ENCODE assay signal across 15 cellular contexts in genomic region chr3:184659797-184660301, GRCh38. TPM values are rescaled to one million over a fixed set of nuclear protein-coding genes. Genes with fewer than 3 reads are reported as not detected.
DNase-seq lines count a peak whose midpoint lies in the region; ATAC-seq and TF ChIP-seq lines count a peak whose summit lies in the region.
"Had no signal": no experiment of that assay in that cellular context is flagged by ENCODE, and none has a peak within 500 bp of the region (broad histone marks: within the 10 kb centered on the region; RNA-seq: fewer than 3 reads in every experiment).

No MANE protein-coding gene starts in this region.

- H3K79me2 ChIP-seq in GM23338 (replicated peaks; ENCODE audit: insufficient read depth) (no peaks in the 10 kb centered on the region), osteoblast (ENCODE audit: insufficient read depth, low read length) (no peaks in the 10 kb centered on the region)

- peak overlapping the region; percentile 84 for H2AFZ ChIP-seq in GM23338
- no peak overlapping the region for H2AFZ ChIP-seq in osteoblast (ENCODE audit: low read length)

- no peaks in the 10 kb centered on the region for H3K36me3 Mint-ChIP-seq in GM23338 (ENCODE audit: low read depth)
- H3K36me3 Mint-ChIP-seq: CD4-positive, CD25-positive, alpha-beta regulatory T cell had no signal

- in situ Hi-C loops in KBM-7 (cut with MboI; ENCODE audit: low pct_unique_long_range_greater_than_20kb, low sequenced_read_pairs), result no loop called here

- H3K4me1 ChIP-seq in GM23338 (ENCODE audit: insufficient read depth) (peaks cover 31% of the 10 kb centered on the region), osteoblast (ENCODE audit: insufficient read depth, low read length) (peaks cover 2% of the 10 kb centered on the region)

- intact Hi-C loops in posterior vena cava (cut with DNase I), result no loop called here

- no peak overlapping the region for H3K4me3 Mint-ChIP-seq in GM23338
- H3K4me3 Mint-ChIP-seq: activated naive CD4-positive, alpha-beta T cell treated with anti-CD3 and anti-CD28 coated beads for 36 hours; CD4-positive, CD25-positive, alpha-beta regulatory T cell; central memory CD8-positive, alpha-beta T cell had no signal

- H3K27ac Mint-ChIP-seq in GM23338, result peak overlapping the region; percentile 54; the same call in 1 of the 2 replicates
- H3K27ac Mint-ChIP-seq: activated naive CD4-positive, alpha-beta T cell treated with anti-CD3 and anti-CD28 coated beads for 36 hours; CD4-positive, CD25-positive, alpha-beta regulatory T cell had no signal

- DNase-seq in GM23338 (ENCODE audit: low spot score) (peak; percentile 31), NCI-H510A (lab: John Stamatoyannopoulos, UW) (peak; percentile 74), choroid plexus epithelial cell (ENCODE audit: low read depth) (peak; percentile 13), osteoblast (ENCODE audit: insufficient read length, low spot score, missing footprints) (peak; percentile 76), KBM-7 (no peak), posterior vena cava (ENCODE audit: low spot score) (no peak), medulla oblongata (ENCODE audit: extremely low spot score) (no peak)
- DNase-seq: activated naive CD4-positive, alpha-beta T cell treated with anti-CD3 and anti-CD28 coated beads for 36 hours; CD4-positive, CD25-positive, alpha-beta regulatory T cell; erythroblast; Karpas-422; NCI-H2081 treated with DMSO at 0.1 percent for 48 hours had no signal

- H3K4me2 ChIP-seq in GM23338 (peak overlapping the region; percentile 62; the same call in 1 of the 2 replicates), osteoblast (ENCODE audit: insufficient read depth, low read length) (no peak overlapping the region)

- no peaks in the 10 kb centered on the region for H3K9me3 Mint-ChIP-seq in GM23338
- H3K9me3 Mint-ChIP-seq: activated naive CD4-positive, alpha-beta T cell treated with anti-CD3 and anti-CD28 coated beads for 36 hours; central memory CD8-positive, alpha-beta T cell had no signal

- H3F3A ChIP-seq in GM23338 (replicated peaks; ENCODE audit: low read depth), result no peaks in the 10 kb centered on the region

- no peaks in the 10 kb centered on the region for H3K9me3 ChIP-seq in osteoblast (ENCODE audit: low read depth, low read length)
- H3K9me3 ChIP-seq: thoracic aorta had no signal

- TF ChIP-seq CTCF in GM23338 (conservative IDR thresholded peaks at IDR 0.05; ENCODE audit: low read depth in 2 of 2), result 0 out of 4 replicates have a peak, but pooled peaks of 1 of the 2 experiments have one; percentile 6
- TF ChIP-seq CTCF in choroid plexus epithelial cell (conservative IDR thresholded peaks at IDR 0.05; ENCODE audit: low read depth, low read length), result no peak
- no peak for TF ChIP-seq CTCF in osteoblast (IDR thresholded peaks at IDR 0.05; ENCODE audit: extremely low read depth, low read depth, low read length)

- H3K9me2 ChIP-seq in GM23338 (ENCODE audit: insufficient read depth), result no peaks in the 10 kb centered on the region

- H3K27ac ChIP-seq in GM23338 (ENCODE audit: low read depth), result no peak overlapping the region
- H3K27ac ChIP-seq in osteoblast (ENCODE audit: low read depth, low read length), result no peak overlapping the region
- H3K27ac ChIP-seq: thoracic aorta had no signal

- H3K27me3 Mint-ChIP-seq in GM23338 (ENCODE audit: insufficient read depth, low read depth, poor library complexity), result peaks cover 24% of the 10 kb centered on the region

- ATAC-seq in GM23338, result peak; percentile 45
- no peak for ATAC-seq in GM19328 (IDR thresholded peaks at IDR 0.05; ENCODE audit: unreplicated experiment)

- H4K20me1 ChIP-seq in GM23338 (replicated peaks; ENCODE audit: insufficient read depth) (no peaks in the 10 kb centered on the region), osteoblast (ENCODE audit: insufficient read depth, low read length) (no peaks in the 10 kb centered on the region)

- H3K4me1 Mint-ChIP-seq in GM23338, result peaks cover 56% of the 10 kb centered on the region

- H3K36me3 ChIP-seq in GM23338 (ENCODE audit: insufficient read depth) (no peaks in the 10 kb centered on the region), osteoblast (ENCODE audit: insufficient read depth, low read length) (no peaks in the 10 kb centered on the region)
- H3K36me3 ChIP-seq: thoracic aorta had no signal

- H3K27me3 ChIP-seq in GM23338 (ENCODE audit: insufficient read depth) (no peaks in the 10 kb centered on the region), osteoblast (ENCODE audit: insufficient read depth, low read length) (no peaks in the 10 kb centered on the region)

- H3K4me3 ChIP-seq in GM23338 (0 out of 2 replicates have a peak overlapping the region, but pooled peaks have one; percentile 18), choroid plexus epithelial cell (ENCODE audit: low read depth, low read length) (no peak overlapping the region), osteoblast (ENCODE audit: insufficient read depth, low read length) (no peak overlapping the region)
- H3K4me3 ChIP-seq: thoracic aorta had no signal

TF ChIP-seq in GM23338, 12 proteins besides CTCF, POLR2A, EP300 and RAD21:
- TF ChIP-seq ZNF462 (CRISPR knock-in tag; IDR thresholded peaks at IDR 0.05) (no peak), JUNB (IDR thresholded peaks at IDR 0.05; ENCODE audit: unreplicated experiment) (no peak), EZH2 (IDR thresholded peaks at IDR 0.05; ENCODE audit: low read depth, unreplicated experiment) (no peak), ZNF331 (CRISPR knock-in tag; IDR thresholded peaks at IDR 0.05; ENCODE audit: low read depth) (no peak), STAT1 (IDR thresholded peaks at IDR 0.05; ENCODE audit: unreplicated experiment) (no peak)

RNA-seq across cellular contexts. Expression of gene MAGEF1, which starts 52.0 kb away (rescaled TPM):
- total RNA-seq in GM23338 (2014; rRNA removed; shearing (Covaris generic)), result 66.5 and 79.4 TPM in 2 replicates
- 86.6 and 88.7 TPM in 2 replicates for polyA plus RNA-seq in GM23338 (2016; fragmentation: Nextera tagmentation; extraction: Ambion mirVana)
- total RNA-seq in osteoblast, result 18.8 and 22.1 TPM in 2 replicates
- 10 to 100 TPM; 29.6 to 31.3 TPM for total RNA-seq in posterior vena cava

Comparison
In these comparisons a context has a peak if more than half of its experiments do, and no peak if none do; other contexts are left out.
1. DNase-seq: peak in GM23338 (single experiment), NCI-H510A (single experiment), choroid plexus epithelial cell (single experiment) and osteoblast (single experiment); none in KBM-7 (single experiment), posterior vena cava (single experiment) and medulla oblongata (single experiment).